Comparison of ENCODE assay signal across 13 cellular contexts in the genomic region with DNA sequence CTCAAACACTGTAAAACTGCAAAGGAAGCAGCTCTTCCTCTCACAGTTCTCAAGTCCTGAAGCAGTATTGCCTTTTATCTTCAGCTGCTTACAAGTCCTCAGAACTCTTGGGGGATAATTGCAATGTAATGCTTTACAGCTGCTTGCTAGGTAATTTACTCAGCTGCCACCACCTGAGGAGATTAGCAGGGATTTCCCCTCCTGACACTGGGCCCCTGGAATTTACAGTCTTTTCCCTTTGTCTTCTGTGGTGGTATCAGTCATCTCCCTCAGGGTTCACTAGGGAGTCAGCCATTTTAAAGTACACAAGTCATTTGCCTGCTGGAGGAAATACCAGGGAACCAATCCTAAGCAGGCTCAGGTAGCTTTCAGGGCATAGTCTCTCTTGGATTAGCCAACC.
DNase-seq lines count a peak whose midpoint lies in the region; ATAC-seq and TF ChIP-seq lines count a peak whose summit lies in the region.
"Had no signal": no experiment of that assay in that cellular context is flagged by ENCODE, and none has a peak within 500 bp of the region (broad histone marks: within the 10 kb centered on the region; RNA-seq: fewer than 3 reads in every experiment).

No MANE protein-coding gene starts in this region.

- H3K4me3 ChIP-seq in MM.1S (ENCODE audit: low read length) (no peak overlapping the region), Panc1 (ENCODE audit: low read depth in 2 of 2, low read length in 2 of 2) (no peak overlapping the region)
- H3K4me3 ChIP-seq: esophagus muscularis mucosa, psoas muscle had no signal

- H3K36me3 ChIP-seq in MM.1S (replicated peaks; ENCODE audit: insufficient read depth, low read length) = no peaks in the 10 kb centered on the region
- H3K36me3 ChIP-seq in Panc1 (ENCODE audit: control insufficient read depth, insufficient read depth, low read length) = no peaks in the 10 kb centered on the region
- H3K36me3 ChIP-seq: esophagus muscularis mucosa had no signal

- no peaks in the 10 kb centered on the region for H3F3A ChIP-seq in MM.1S (ENCODE audit: insufficient read depth, low read length)

- DNase-seq in COR-L47 (lab: John Stamatoyannopoulos, UW) = peak; percentile 86
- peak; percentile 76 for DNase-seq in MM.1S
- DNase-seq in Panc1 (ENCODE audit: low read depth, low spot score) = no peak
- DNase-seq in islet precursor cell = peak; percentile 94
- DNase-seq in stimulated activated CD4-positive, alpha-beta T cell treated with anti-CD3 and anti-CD28 coated beads, Interleukin-1b, Interleukin-23, amount 100 ng/mL, for 48 hours = no peak
- DNase-seq in activated CD4-positive, CD25-positive, alpha-beta regulatory T cell (lab: John Stamatoyannopoulos, UW) = no peak
- no peak for DNase-seq in pons (ENCODE audit: low spot score)
- DNase-seq: amniotic stem cell, NCI-H2029, psoas muscle, T-helper 1 cell had no signal

- H3K4me1 ChIP-seq in MM.1S (ENCODE audit: low read length) (peaks cover 10% of the 10 kb centered on the region), Panc1 (ENCODE audit: control insufficient read depth, insufficient read depth, low read length) (no peaks in the 10 kb centered on the region; the same call in 1 of the 2 replicates)

- no peak overlapping the region for H3K4me2 ChIP-seq in MM.1S (ENCODE audit: low read depth, low read length)

- POLR2A ChIA-PET in Panc1 (lab: Charles Lee) = no interaction called here

- H4K20me1 ChIP-seq in MM.1S (ENCODE audit: insufficient read depth, low read length) = no peaks in the 10 kb centered on the region

- H3K9ac ChIP-seq in MM.1S (ENCODE audit: low read length) = no peak overlapping the region

- in situ Hi-C loops in Panc1 (cut with HindIII; ENCODE audit: low pct_unique_long_range_greater_than_20kb, low sequenced_read_pairs) = no loop called here

- H2AFZ ChIP-seq in MM.1S (ENCODE audit: low read length) = 0 out of 2 replicates have a peak overlapping the region, but pooled peaks have one; percentile 2

- TF ChIP-seq CTCF in MM.1S (IDR thresholded peaks at IDR 0.05; ENCODE audit: low read length) = no peak
- no peak for TF ChIP-seq CTCF in Panc1 (IDR thresholded peaks at IDR 0.05)

- no peaks in the 10 kb centered on the region for H3K9me3 ChIP-seq in MM.1S (replicated peaks; ENCODE audit: insufficient read depth, low read length)
- H3K9me3 ChIP-seq in Panc1 (ENCODE audit: control insufficient read depth, insufficient read depth, low read depth, low read length) = no peaks in the 10 kb centered on the region
- H3K9me3 ChIP-seq: esophagus muscularis mucosa, psoas muscle had no signal

- H3K9me2 ChIP-seq in MM.1S (replicated peaks; ENCODE audit: insufficient read depth, low read length) = no peaks in the 10 kb centered on the region

- no TSS peak for BruUV-seq in Panc1 (replicated peaks; lab: Mats Ljungman, UMichigan)

- H3K27ac ChIP-seq in MM.1S (ENCODE audit: low read length) (peak overlapping the region; percentile 33; the same call in 1 of the 2 replicates), Panc1 (ENCODE audit: low read length) (peak overlapping the region; percentile 37)
- H3K27ac ChIP-seq: esophagus muscularis mucosa, psoas muscle had no signal

- intact Hi-C loops in Panc1 (cut with micrococcal nuclease; ENCODE audit: unreplicated experiment) = no loop called here

- CTCF ChIA-PET in Panc1 (lab: Charles Lee) = no interaction called here

- ATAC-seq in Panc1 = peak; percentile 74
- no peak for ATAC-seq in GM19324 (IDR thresholded peaks at IDR 0.05; ENCODE audit: low FRiP score, unreplicated experiment)
- ATAC-seq: psoas muscle had no signal

- no peaks in the 10 kb centered on the region for H3K79me2 ChIP-seq in MM.1S (ENCODE audit: low read length)

- no peaks in the 10 kb centered on the region for H3K27me3 ChIP-seq in MM.1S (replicated peaks; ENCODE audit: insufficient read depth, low read length)
- H3K27me3 ChIP-seq in Panc1 (ENCODE audit: control insufficient read depth, insufficient read depth, low read length) = no peaks in the 10 kb centered on the region
- H3K27me3 ChIP-seq: esophagus muscularis mucosa had no signal

Comparison
In these comparisons a context has a peak if more than half of its experiments do, and no peak if none do; other contexts are left out.
1. DNase-seq: peak in COR-L47 (single experiment), MM.1S (single experiment) and islet precursor cell (single experiment); none in Panc1 (single experiment), stimulated activated CD4-positive, alpha-beta T cell treated with anti-CD3 and anti-CD28 coated beads, Interleukin-1b, Interleukin-23, amount 100 ng/mL, for 48 hours (single experiment), activated CD4-positive, CD25-positive, alpha-beta regulatory T cell (0 of 4) and pons (single experiment).